In the genomic region with DNA sequence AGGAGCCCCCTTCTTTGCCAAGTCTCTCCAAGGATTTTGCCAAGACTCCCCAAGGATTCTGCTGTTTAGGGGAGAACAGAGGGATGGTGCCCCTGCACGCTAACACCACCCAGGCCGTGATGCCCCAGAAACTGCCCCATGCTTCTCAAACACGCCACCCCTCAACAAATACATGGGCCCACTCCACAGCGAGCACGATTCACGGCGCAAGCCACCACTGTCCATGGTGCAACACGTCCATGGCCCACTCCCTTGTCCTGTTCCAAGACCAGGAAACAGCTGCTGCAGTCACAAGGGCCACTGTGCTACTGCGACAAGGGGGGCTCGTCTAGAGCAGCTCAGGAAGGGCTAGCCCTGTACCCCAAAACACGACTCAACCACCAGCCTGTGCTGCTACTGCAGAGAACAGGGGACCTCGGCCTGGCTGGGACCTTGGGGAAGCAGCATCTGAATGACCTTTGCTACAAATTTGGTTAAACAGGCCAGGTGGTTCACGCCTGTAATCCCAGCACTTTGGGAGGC, we compare ENCODE assay signal across 21 cellular contexts. TPM values are rescaled to one million over a fixed set of nuclear protein-coding genes. Genes with fewer than 3 reads are reported as not detected.
A peak's percentile ranks its signal among the peaks of the same experiment; 100 is the strongest.
DNase-seq lines count a peak whose midpoint lies in the region; ATAC-seq and TF ChIP-seq lines count a peak whose summit lies in the region.
"Had no signal": no experiment of that assay in that cellular context is flagged by ENCODE, and none has a peak within 500 bp of the region (broad histone marks: within the 10 kb centered on the region; RNA-seq: fewer than 3 reads in every experiment).

No MANE protein-coding gene starts in this region.

- H3K27ac Mint-ChIP-seq in H9 = peak overlapping the region in 1 of 3 experiments; percentile 15; a peak in 1 of 7 replicates
- H3K27ac Mint-ChIP-seq: activated B cell treated with CpG ODN at 0.5 μM for 24 hours; activated naive CD4-positive, alpha-beta T cell treated with anti-CD3 and anti-CD28 coated beads, Interleukin-2, amount 50 U/mL, for 24 hours; nephron progenitor cell had no signal

- H3K27ac ChIP-seq in BLaER1 (0 out of 2 replicates have a peak overlapping the region, but pooled peaks have one; percentile 26), H9 (ENCODE audit: insufficient read length, low read depth, low read length) (no peak overlapping the region), angular gyrus (ENCODE audit: low read depth, low read length) (peak overlapping the region; percentile 32), neuronal stem cell (replicated peaks; ENCODE audit: low read length) (no peak overlapping the region)

- H3K23me2 ChIP-seq in H9 (ENCODE audit: insufficient read length, low read depth, low read length, poor library complexity, severe bottlenecking) = no peaks in the 10 kb centered on the region

- H4K5ac ChIP-seq in H9 (ENCODE audit: insufficient read length, low read depth, low read length) = no peak overlapping the region

- DNase-seq in H9 = no peak
- DNase-seq in neuronal stem cell (ENCODE audit: low spot score) = no peak
- no peak for DNase-seq in omental fat pad (ENCODE audit: low spot score)
- no peak for DNase-seq in NCI-H226
- no peak for DNase-seq in SHP77 treated with DMSO at 0.1 percent for 48 hours (lab: John Stamatoyannopoulos, UW)
- DNase-seq in SW 1271 (lab: John Stamatoyannopoulos, UW) = no peak
- DNase-seq: activated B cell treated with CpG ODN at 0.5 μM for 24 hours, Caco-2, NCI-H1930, NCI-H446 treated with DMSO at 0.1 percent for 48 hours, nephron progenitor cell, retina had no signal

- H3K4me1 ChIP-seq in BLaER1 (peaks cover 56% of the 10 kb centered on the region), H9 (ENCODE audit: insufficient read depth, low read length) (no peaks in the 10 kb centered on the region; the same call in 1 of the 2 replicates), neuronal stem cell (ENCODE audit: control insufficient read depth in 2 of 2, insufficient read depth in 1 of 2, low read depth in 1 of 2, low read length in 2 of 2) (peaks cover 5 to 13% of the 10 kb centered on the region in 2 donors)

- no peaks in the 10 kb centered on the region for H3K27me3 ChIP-seq in BLaER1
- no peaks in the 10 kb centered on the region for H3K27me3 ChIP-seq in H9 (ENCODE audit: insufficient read depth, low read length)
- no peaks in the 10 kb centered on the region for H3K27me3 ChIP-seq in neuronal stem cell (ENCODE audit: control insufficient read depth in 3 of 3, insufficient read depth in 3 of 3, low read depth in 1 of 3, low read length in 3 of 3)
- H3K27me3 ChIP-seq: esophagus muscularis mucosa had no signal

- peaks cover 49% of the 10 kb centered on the region for H3K36me3 ChIP-seq in BLaER1
- H3K36me3 ChIP-seq in neuronal stem cell (replicated peaks in 1 of 2; ENCODE audit: control insufficient read depth in 2 of 2, insufficient read depth in 2 of 2, low read length in 2 of 2) = no peaks in the 10 kb centered on the region

- no peaks in the 10 kb centered on the region; the same call in 1 of the 2 replicates for H3K79me2 ChIP-seq in H9 (ENCODE audit: insufficient read depth, low read length)

- no peak overlapping the region for H2BK20ac ChIP-seq in H9 (ENCODE audit: low read depth, low read length, poor library complexity, severe bottlenecking)

- H2AK5ac ChIP-seq in H9 (ENCODE audit: insufficient read length, low read length) (no peak overlapping the region), neuronal stem cell (ENCODE audit: low read depth, low read length) (no peak overlapping the region)

- peaks cover 27 to 32% of the 10 kb centered on the region in 2 experiments for H3K4me1 Mint-ChIP-seq in H9

- no peak overlapping the region for H3K4me2 ChIP-seq in BLaER1
- no peak overlapping the region for H3K4me2 ChIP-seq in H9 (ENCODE audit: insufficient read depth, insufficient read length, low read length)
- no peak overlapping the region for H3K4me2 ChIP-seq in neuronal stem cell (ENCODE audit: insufficient read depth, low read length, poor library complexity, severe bottlenecking)

- no peaks in the 10 kb centered on the region for H3K27me3 Mint-ChIP-seq in H9 (ENCODE audit: low read depth)
- H3K27me3 Mint-ChIP-seq: activated B cell treated with CpG ODN at 0.5 μM for 24 hours; activated naive CD4-positive, alpha-beta T cell treated with anti-CD3 and anti-CD28 coated beads, Interleukin-2, amount 50 U/mL, for 24 hours; IgD-negative memory B cell; memory B cell had no signal

- H4K20me1 ChIP-seq in BLaER1 (peaks cover 98% of the 10 kb centered on the region), H9 (ENCODE audit: control insufficient read depth, insufficient read depth, insufficient read length) (no peaks in the 10 kb centered on the region)

- no peak overlapping the region; a peak in 1 of 5 replicates for H3K4me3 Mint-ChIP-seq in H9
- H3K4me3 Mint-ChIP-seq: activated B cell treated with CpG ODN at 0.5 μM for 24 hours; activated naive CD4-positive, alpha-beta T cell treated with anti-CD3 and anti-CD28 coated beads, Interleukin-2, amount 50 U/mL, for 24 hours; IgD-negative memory B cell; memory B cell; nephron progenitor cell; T-helper 1 cell treated with Interleukin-12 subunit alpha and Interleukin-12 subunit beta and Interleukin-4 antibody, amounts not matched to agents 30 μg/mL and 1 μg/mL, for 36 hours had no signal

- H4K91ac ChIP-seq in H9 (ENCODE audit: insufficient read length, low read depth, low read length) = no peak overlapping the region
- H4K91ac ChIP-seq in neuronal stem cell (ENCODE audit: low read depth, low read length, poor library complexity) = no peak overlapping the region

- H2BK120ac ChIP-seq in H9 (ENCODE audit: low read depth, low read length, poor library complexity, severe bottlenecking) (no peak overlapping the region), neuronal stem cell (ENCODE audit: low read depth, low read length) (no peak overlapping the region)

- H2BK12ac ChIP-seq in H9 (ENCODE audit: insufficient read length, low read depth, low read length) (no peak overlapping the region), neuronal stem cell (ENCODE audit: low read length) (no peak overlapping the region)

- H3K9me3 ChIP-seq in BLaER1 (peaks cover 5% of the 10 kb centered on the region; the same call in 1 of the 2 replicates), H9 (ENCODE audit: control insufficient read depth, low read depth, low read length) (no peaks in the 10 kb centered on the region), neuronal stem cell (replicated peaks in 1 of 2; ENCODE audit: control insufficient read depth in 2 of 2, insufficient read depth in 1 of 2, low read depth in 1 of 2, low read length in 2 of 2) (peaks cover 0 to 5% of the 10 kb centered on the region in 2 donors)
- H3K9me3 ChIP-seq: Caco-2, esophagus muscularis mucosa had no signal

- H3K18ac ChIP-seq in H9 (ENCODE audit: insufficient read length, low read depth, low read length) (no peak overlapping the region), neuronal stem cell (ENCODE audit: low read length) (peak overlapping the region; percentile 55)

- H3K4me3 ChIP-seq in BLaER1 (no peak overlapping the region), neuronal stem cell (ENCODE audit: low read length in 2 of 2) (no peak overlapping the region)
- H3K4me3 ChIP-seq: esophagus muscularis mucosa, GM12878 had no signal

- H2BK15ac ChIP-seq in H9 (ENCODE audit: low read depth, low read length) (no peak overlapping the region), neuronal stem cell (ENCODE audit: low read length) (no peak overlapping the region)

- H3K9me3 Mint-ChIP-seq in H9 = no peaks in the 10 kb centered on the region
- H3K9me3 Mint-ChIP-seq: activated B cell treated with CpG ODN at 0.5 μM for 24 hours; activated naive CD4-positive, alpha-beta T cell treated with anti-CD3 and anti-CD28 coated beads, Interleukin-2, amount 50 U/mL, for 24 hours; IgD-negative memory B cell; memory B cell; T-helper 1 cell treated with Interleukin-12 subunit alpha and Interleukin-12 subunit beta and Interleukin-4 antibody, amounts not matched to agents 30 μg/mL and 1 μg/mL, for 36 hours had no signal

- peaks cover 0 to 2% (median 0%) of the 10 kb centered on the region in 3 experiments; a peak in 1 of 7 replicates for H3K36me3 Mint-ChIP-seq in H9 (ENCODE audit: insufficient read depth in 1 of 3, low read depth in 3 of 3)
- H3K36me3 Mint-ChIP-seq: activated naive CD4-positive, alpha-beta T cell treated with anti-CD3 and anti-CD28 coated beads, Interleukin-2, amount 50 U/mL, for 24 hours; IgD-negative memory B cell; memory B cell had no signal

- H3K9ac ChIP-seq in BLaER1 = no peak overlapping the region
- H3K9ac ChIP-seq in H9 (ENCODE audit: extremely low read depth, insufficient read length, low read length) = no peak overlapping the region
- peak overlapping the region; percentile 35 for H3K9ac ChIP-seq in neuronal stem cell (ENCODE audit: low read depth, low read length, poor library complexity)

- H3K14ac ChIP-seq in H9 (ENCODE audit: insufficient read depth, low read length) (peak overlapping the region; percentile 26; the same call in 1 of the 2 replicates), neuronal stem cell (ENCODE audit: low read length) (peak overlapping the region; percentile 72)

- H3K4ac ChIP-seq in H9 (ENCODE audit: low read depth, low read length) = no peak overlapping the region
- H3K4ac ChIP-seq in neuronal stem cell (ENCODE audit: low read length) = no peak overlapping the region

- no peak for TF ChIP-seq CTCF in H9 (conservative IDR thresholded peaks at IDR 0.05)
- TF ChIP-seq CTCF in omental fat pad (IDR thresholded peaks at IDR 0.05) = no peak

- ATAC-seq in omental fat pad (ENCODE audit: low FRiP score) = no peak
- ATAC-seq: GM12878, Right ventricle myocardium inferior had no signal

- WGBS in H9 (ENCODE audit: extremely low coverage, insufficient read length, low lambda C conversion rate) = no CpG with 5 or more reads among the region's 13 CpGs
- WGBS in neuronal stem cell (ENCODE audit: extremely low coverage in 2 of 2, insufficient read length in 2 of 2, insufficient replicate concordance in 1 of 2), 2 donors = no CpG with 5 or more reads among the region's 13 CpGs

- no peak overlapping the region for H3K56ac ChIP-seq in H9 (ENCODE audit: insufficient read length, low read depth, low read length)

- H2BK5ac ChIP-seq in H9 (ENCODE audit: insufficient read length, low read length) (no peak overlapping the region), neuronal stem cell (ENCODE audit: low read length) (no peak overlapping the region)

- H2AFZ ChIP-seq in H9 (ENCODE audit: low read length) (no peak overlapping the region), neuronal stem cell (ENCODE audit: low read length) (no peak overlapping the region)

- no peak overlapping the region for H4K8ac ChIP-seq in H9 (replicated peaks; ENCODE audit: insufficient read length, low read depth, low read length)
- H4K8ac ChIP-seq in neuronal stem cell (ENCODE audit: low read depth, low read length) = no peak overlapping the region

- H3K23ac ChIP-seq in H9 (ENCODE audit: insufficient read length, low read depth, low read length) = no peak overlapping the region
- H3K23ac ChIP-seq in neuronal stem cell (ENCODE audit: low read depth, low read length, poor library complexity) = peak overlapping the region; percentile 69

- peaks cover 2% of the 10 kb centered on the region for H3K79me1 ChIP-seq in H9 (ENCODE audit: insufficient read depth, low read depth, low read length, poor library complexity, severe bottlenecking)
- H3K79me1 ChIP-seq in neuronal stem cell (ENCODE audit: low read depth, low read length) = peaks cover 13% of the 10 kb centered on the region

- H3T11ph ChIP-seq in H9 (ENCODE audit: low read length) = no peak overlapping the region

RNA-seq across cellular contexts. Expression of a gene that starts 36.5 kb away (rescaled TPM):
- total RNA-seq in H9 (2021) = 241 and 255 TPM in 2 replicates
- 318 TPM for polyA plus RNA-seq in neuronal stem cell (2013, experiment 1 of 2)
- polyA plus RNA-seq in neuronal stem cell (2013, experiment 2 of 2) = 304 TPM
- total RNA-seq in omental fat pad = 10 to 100 TPM; 20.0 to 36.7 (median 29.8) TPM

RNA-seq across cellular contexts. Expression of a gene that starts 47.4 kb away (rescaled TPM):
- total RNA-seq in H9 (2021) = 15.5 and 17.0 TPM in 2 replicates
- 5.2 TPM for polyA plus RNA-seq in neuronal stem cell (2013, experiment 1 of 2)
- 5.2 TPM for polyA plus RNA-seq in neuronal stem cell (2013, experiment 2 of 2)
- 10 to 100 TPM; 18.1 to 43.1 (median 24.8) TPM for total RNA-seq in omental fat pad

RNA-seq across cellular contexts. Expression of a gene that starts 55.2 kb away (rescaled TPM):
- total RNA-seq in H9 (2021) (46.1 and 50.0 TPM in 2 replicates), omental fat pad (10 to 100 TPM; 29.9 to 62.9 (median 43.7) TPM)
- 66.8 TPM for polyA plus RNA-seq in neuronal stem cell (2013, experiment 1 of 2)
- 64.3 TPM for polyA plus RNA-seq in neuronal stem cell (2013, experiment 2 of 2)

Comparison
In these comparisons a context has a peak if more than half of its experiments do, and no peak if none do; other contexts are left out.
1. H3K27ac ChIP-seq: peak in BLaER1 (single experiment) and angular gyrus (single experiment); none in H9 (single experiment) and neuronal stem cell (single experiment).